In genomic region chr9:78958887-78959286, GRCh38 we compare ENCODE assay signal across 13 cellular contexts.
A peak's percentile ranks its signal among the peaks of the same experiment; 100 is the strongest.
DNase-seq lines count a peak whose midpoint lies in the region; ATAC-seq, FAIRE-seq and TF ChIP-seq lines count a peak whose summit lies in the region.
"Had no signal": no experiment of that assay in that cellular context is flagged by ENCODE, and none has a peak within 500 bp of the region (broad histone marks: within the 10 kb centered on the region; RNA-seq: fewer than 3 reads in every experiment).

No MANE protein-coding gene starts in this region.

- no peak overlapping the region for H3K14ac ChIP-seq in H1 (ENCODE audit: insufficient read length)

- H3K4me2 ChIP-seq in H1 (ENCODE audit: insufficient read depth in 1 of 2, low read depth in 2 of 2, low read length in 2 of 2), result no peak overlapping the region

- H2BK15ac ChIP-seq in H1 (ENCODE audit: low read length), result no peak overlapping the region

- ATAC-seq in HG03565 (IDR thresholded peaks at IDR 0.05; ENCODE audit: unreplicated experiment), result no peak
- ATAC-seq in HG02798 (IDR thresholded peaks at IDR 0.05; ENCODE audit: poor library complexity, unreplicated experiment), result no peak
- ATAC-seq: right cardiac atrium had no signal

- H3K4me3 ChIP-seq in H1 (ENCODE audit: extremely low read depth in 1 of 4, insufficient read depth in 2 of 4, low read depth in 3 of 4, low read length in 4 of 4) (no peak overlapping the region), ovary (no peak overlapping the region)
- no peak overlapping the region for H3K4me3 ChIP-seq in CD8-positive, alpha-beta memory T cell (ENCODE audit: low read length)
- H3K4me3 ChIP-seq: adrenal gland, transverse colon had no signal

- H4K91ac ChIP-seq in H1 (replicated peaks; ENCODE audit: insufficient read length, low read length), result no peak overlapping the region

- intact Hi-C loops in ovary (cut with DNase I), result no loop called here

- POLR2A ChIA-PET in H1 (lab: Charles Lee; ENCODE audit: partially characterized antibody), result no interaction called here
- POLR2A ChIA-PET in CD8-positive, alpha-beta memory T cell (lab: Charles Lee), result no interaction called here

- H3K36me3 ChIP-seq in H1 (ENCODE audit: control insufficient read depth in 2 of 4, insufficient read depth in 4 of 4, low read length in 3 of 4), result no peaks in the 10 kb centered on the region; a peak in 1 of 8 replicates
- H3K36me3 ChIP-seq in ovary, result no peaks in the 10 kb centered on the region
- no peaks in the 10 kb centered on the region for H3K36me3 ChIP-seq in CD8-positive, alpha-beta memory T cell (ENCODE audit: insufficient read depth, low read length)
- H3K36me3 ChIP-seq: adrenal gland, transverse colon had no signal

- peak in 2 of 3 experiments; percentile 45 to 67; a peak in 2 of 4 replicates for TF ChIP-seq CTCF in H1 (IDR thresholded peaks at IDR 0.05; ENCODE audit: control extremely low read depth in 1 of 3, insufficient read depth in 1 of 3, low read depth in 1 of 3, low read length in 3 of 3)
- TF ChIP-seq CTCF in ovary (IDR thresholded peaks at IDR 0.05), result no peak

- H2AFZ ChIP-seq in H1 (ENCODE audit: low read length), result no peak overlapping the region

- no peak overlapping the region for H4K5ac ChIP-seq in H1 (ENCODE audit: insufficient read length, low read depth, low read length)

- no peaks in the 10 kb centered on the region for H3K79me2 ChIP-seq in H1 (ENCODE audit: control insufficient read depth in 1 of 2, insufficient read depth in 2 of 2, low read length in 2 of 2)

- H2BK12ac ChIP-seq in H1 (ENCODE audit: low read depth, low read length), result no peak overlapping the region

- H3K27me3 Mint-ChIP-seq in CD8-positive, alpha-beta memory T cell, result no peaks in the 10 kb centered on the region

- no peak overlapping the region for H3K4ac ChIP-seq in H1 (replicated peaks; ENCODE audit: insufficient read length, low read depth, low read length)

- peaks cover 0 to 28% (median 12%) of the 10 kb centered on the region in 5 donors for H3K9me3 Mint-ChIP-seq in CD8-positive, alpha-beta memory T cell

- no peak overlapping the region for H2BK5ac ChIP-seq in H1 (ENCODE audit: low read depth, low read length)

- no peak overlapping the region for H2AK5ac ChIP-seq in H1 (ENCODE audit: low read depth, low read length)

- H3K27me3 ChIP-seq in H1 (replicated peaks in 1 of 4; ENCODE audit: control insufficient read depth in 3 of 4, extremely low read depth in 1 of 4, insufficient read depth in 3 of 4, low read length in 3 of 4) (no peaks in the 10 kb centered on the region), ovary (no peaks in the 10 kb centered on the region)
- no peaks in the 10 kb centered on the region for H3K27me3 ChIP-seq in CD8-positive, alpha-beta memory T cell (ENCODE audit: insufficient read depth, low read length, poor library complexity, severe bottlenecking)
- H3K27me3 ChIP-seq: adrenal gland, transverse colon had no signal

- H2BK20ac ChIP-seq in H1 (ENCODE audit: low read length), result no peak overlapping the region

- peak; percentile 77 for FAIRE-seq in H54 (lab: Jason Lieb, UNC)
- peak; percentile 68 for FAIRE-seq in H1 (lab: Jason Lieb, UNC)

- peak; percentile 70 to 74 for TF ChIP-seq RAD21 in H1 (IDR thresholded peaks at IDR 0.05 in 1 of 2, conservative IDR thresholded peaks at IDR 0.05 in 1 of 2; ENCODE audit: low read depth in 2 of 2, low read length in 2 of 2)

- no peaks in the 10 kb centered on the region for H3K23me2 ChIP-seq in H1 (ENCODE audit: low read depth, low read length)

- H3K9me3 ChIP-seq in H1 (ENCODE audit: insufficient read depth in 2 of 2, low read depth in 1 of 2, low read length in 1 of 2) (no peaks in the 10 kb centered on the region), ovary (no peaks in the 10 kb centered on the region)
- H3K9me3 ChIP-seq in CD8-positive, alpha-beta memory T cell (ENCODE audit: low read length), result no peaks in the 10 kb centered on the region
- H3K9me3 ChIP-seq: adrenal gland had no signal

- TF ChIP-seq EP300 in H1 (IDR thresholded peaks at IDR 0.05; ENCODE audit: borderline replicate concordance in 1 of 2, low read depth in 2 of 2, low read length in 2 of 2) (no peak), ovary (IDR thresholded peaks at IDR 0.05) (no peak)

- no peaks in the 10 kb centered on the region for H4K20me1 ChIP-seq in H1 (replicated peaks in 1 of 2; ENCODE audit: control insufficient read depth in 1 of 2, insufficient read depth in 2 of 2, low read length in 2 of 2)

- no peaks in the 10 kb centered on the region for H3K4me1 Mint-ChIP-seq in CD8-positive, alpha-beta memory T cell

- no peak overlapping the region for H3K9ac ChIP-seq in H1 (replicated peaks in 1 of 4; ENCODE audit: extremely low read depth in 1 of 4, low read depth in 3 of 4, low read length in 3 of 4)

- TF ChIP-seq POLR2A in H54 (IDR thresholded peaks at IDR 0.05; ENCODE audit: low read depth, low read length) (no peak), H1 (IDR thresholded peaks at IDR 0.05; ENCODE audit: control extremely low read depth in 1 of 2, low read depth in 2 of 2, low read length in 2 of 2) (no peak), ovary (IDR thresholded peaks at IDR 0.05) (no peak)

- no peak overlapping the region for H3K27ac Mint-ChIP-seq in CD8-positive, alpha-beta memory T cell

- no peak overlapping the region for H2BK120ac ChIP-seq in H1 (replicated peaks; ENCODE audit: low read depth, low read length)

- no peak overlapping the region for H3K4me3 Mint-ChIP-seq in CD8-positive, alpha-beta memory T cell

- CTCF ChIA-PET in H1 (lab: Charles Lee; ENCODE audit: partially characterized antibody), result interaction anchor here (0.6 to 2.5 kb wide), 17 partner anchors 9 to 936 kb away, joined by 3 to 8 read pairs (median 4); no protein-coding TSS in a partner anchor
- CTCF ChIA-PET in CD8-positive, alpha-beta memory T cell (lab: Charles Lee), result no interaction called here

- no peak overlapping the region for H3K23ac ChIP-seq in H1 (ENCODE audit: insufficient read length)

- H3K56ac ChIP-seq in H1 (replicated peaks; ENCODE audit: insufficient read length, low read depth, low read length), result no peak overlapping the region

- DNase-seq in A172 (ENCODE audit: low spot score), result peak; percentile 38
- DNase-seq in H54 (ENCODE audit: insufficient read length, low spot score), result no peak
- DNase-seq in NCI-H2171 treated with DMSO at 0.1 percent for 48 hours (lab: John Stamatoyannopoulos, UW), result peak; percentile 93
- DNase-seq in H1 (ENCODE audit: low read depth in 1 of 2, low spot score in 2 of 2), result no peak
- no peak for DNase-seq in ovary
- DNase-seq in CD8-positive, alpha-beta memory T cell, result no peak
- DNase-seq: activated CD8-positive, alpha-beta memory T cell treated with anti-CD3 and anti-CD28 coated beads, Interleukin-2, amount 50 U/mL, for 4 hours; adrenal gland; effector CD4-positive, alpha-beta T cell; right cardiac atrium; transverse colon had no signal

- H3K27ac ChIP-seq in H1 (ENCODE audit: low read depth, low read length), result no peak overlapping the region
- H3K27ac ChIP-seq in ovary, result no peak overlapping the region
- H3K27ac ChIP-seq in CD8-positive, alpha-beta memory T cell (ENCODE audit: low read depth, low read length), result no peak overlapping the region
- H3K27ac ChIP-seq: adrenal gland, transverse colon had no signal

- no peaks in the 10 kb centered on the region for H3K36me3 Mint-ChIP-seq in CD8-positive, alpha-beta memory T cell

- 60% methylated on average over 2 of the region's 2 CpGs; no CpG with 5 or more reads in 1 of the 2 experiments for WGBS in H1 (ENCODE audit: extremely low coverage in 1 of 2, insufficient coverage in 1 of 2, insufficient read length in 1 of 2, insufficient replicate concordance in 2 of 2, low coverage in 1 of 2, low lambda C conversion rate in 2 of 2, missing lambda C conversion rate in 1 of 2), 2 experiments
- WGBS in ovary, 3 donors, result 62 to 77% (median 74%) methylated on average over 2 of the region's 2 CpGs

- H3K79me1 ChIP-seq in H1 (ENCODE audit: low read depth, low read length), result no peaks in the 10 kb centered on the region

- no peak overlapping the region for H4K8ac ChIP-seq in H1 (ENCODE audit: extremely low read depth, insufficient read depth, low read length)

- H3K4me1 ChIP-seq in H1 (replicated peaks in 1 of 4; ENCODE audit: control insufficient read depth in 3 of 4, insufficient read depth in 4 of 4, low read length in 3 of 4) (no peaks in the 10 kb centered on the region), ovary (ENCODE audit: insufficient read depth) (no peaks in the 10 kb centered on the region)
- no peaks in the 10 kb centered on the region for H3K4me1 ChIP-seq in CD8-positive, alpha-beta memory T cell (ENCODE audit: insufficient read depth, low read length)
- H3K4me1 ChIP-seq: adrenal gland, transverse colon had no signal

- H3K18ac ChIP-seq in H1 (ENCODE audit: extremely low read depth, low read length), result no peak overlapping the region

TF ChIP-seq in H1, 55 proteins besides CTCF, POLR2A, EP300 and RAD21:
- TF ChIP-seq ATF3 (IDR thresholded peaks at IDR 0.05; ENCODE audit: insufficient read depth, low read depth, low read length), result no peak
- TF ChIP-seq NANOG (IDR thresholded peaks at IDR 0.05; ENCODE audit: insufficient read depth, low read depth, low read length, poor library complexity, severe bottlenecking), result no peak
- TF ChIP-seq EGR1 (IDR thresholded peaks at IDR 0.05; ENCODE audit: borderline replicate concordance, low read depth, low read length), result no peak
- TF ChIP-seq TAF1 (IDR thresholded peaks at IDR 0.05; ENCODE audit: low read depth, low read length), result no peak
- TF ChIP-seq RNF2 (IDR thresholded peaks at IDR 0.05; ENCODE audit: borderline replicate concordance, low read depth, low read length, missing control alignments, poor library complexity, severe bottlenecking), result no peak
- TF ChIP-seq RBBP5 (IDR thresholded peaks at IDR 0.05; ENCODE audit: borderline replicate concordance, low read depth, low read length), result no peak
- TF ChIP-seq PHF8 (conservative IDR thresholded peaks at IDR 0.05; ENCODE audit: low read depth, low read length), result no peak
- no peak for TF ChIP-seq TCF12 (IDR thresholded peaks at IDR 0.05; ENCODE audit: low read depth, low read length)
- no peak for TF ChIP-seq NRF1 (IDR thresholded peaks at IDR 0.05; ENCODE audit: low read depth, low read length)
- TF ChIP-seq EZH2 (IDR thresholded peaks at IDR 0.05; ENCODE audit: low read depth, low read length, severe bottlenecking), result no peak
- TF ChIP-seq HDAC2 (IDR thresholded peaks at IDR 0.05; ENCODE audit: borderline replicate concordance in 1 of 2, low read depth in 2 of 2, low read length in 2 of 2), result no peak
- TF ChIP-seq JUND (IDR thresholded peaks at IDR 0.05; ENCODE audit: low read length), result no peak
- no peak for TF ChIP-seq YY1 (IDR thresholded peaks at IDR 0.05; ENCODE audit: low read depth, low read length)
- no peak for TF ChIP-seq KDM1A (IDR thresholded peaks at IDR 0.05; ENCODE audit: borderline replicate concordance, low read length)

Comparison
In these comparisons a context has a peak if more than half of its experiments do, and no peak if none do; other contexts are left out.
1. DNase-seq: peak in A172 (single experiment) and NCI-H2171 treated with DMSO at 0.1 percent for 48 hours (single experiment); none in H54 (single experiment), H1 (0 of 2), ovary (0 of 5) and CD8-positive, alpha-beta memory T cell (0 of 5).
2. CTCF ChIP-seq: peak in H1 (2 of 3); none in ovary (0 of 3).